ENCODE assay signal across 30 cellular contexts in genomic region chr5:92810036-92810435, GRCh38.
"Had no signal": no experiment of that assay in that cellular context is flagged by ENCODE, and none has a peak within 500 bp of the region (broad histone marks: within the 10 kb centered on the region; RNA-seq: fewer than 3 reads in every experiment).

No MANE protein-coding gene starts in this region.

- H3K36me3 ChIP-seq: brain microvascular endothelial cell, esophagus muscularis mucosa, gastroesophageal sphincter, heart right ventricle, WERI-Rb-1 had no signal

- H3K4me2 ChIP-seq: hepatocyte had no signal

- H3K27ac ChIP-seq: brain microvascular endothelial cell, esophagus muscularis mucosa, gastroesophageal sphincter, heart right ventricle, hepatocyte, WERI-Rb-1 had no signal

- H3K27ac Mint-ChIP-seq: activated B cell treated with CpG ODN at 0.5 μM for 24 hours; activated CD8-positive, alpha-beta T cell treated with anti-CD3 and anti-CD28 coated beads for 36 hours; activated naive CD8-positive, alpha-beta T cell; activated T-helper 17 cell treated with anti-CD3 and anti-CD28 coated beads, Interleukin-2, amount 50 U/mL, for 72 hours; effector memory CD8-positive, alpha-beta T cell; T-helper 2 cell treated with Interferon-gamma antibody and Interleukin-4, amounts not matched to agents 5 μg/mL and 100 μg/mL, for 36 hours had no signal

- H3K27me3 ChIP-seq: brain microvascular endothelial cell, esophagus muscularis mucosa, gastroesophageal sphincter, heart right ventricle, hepatocyte had no signal

- H3K36me3 Mint-ChIP-seq: activated naive CD8-positive, alpha-beta T cell had no signal

- H3K27me3 Mint-ChIP-seq: activated B cell treated with CpG ODN at 0.5 μM for 24 hours; activated CD8-positive, alpha-beta T cell treated with anti-CD3 and anti-CD28 coated beads for 36 hours; activated naive CD8-positive, alpha-beta T cell; activated T-helper 17 cell treated with anti-CD3 and anti-CD28 coated beads, Interleukin-2, amount 50 U/mL, for 72 hours; central memory CD8-positive, alpha-beta T cell; effector memory CD8-positive, alpha-beta T cell had no signal

- H3K9me3 Mint-ChIP-seq: activated B cell treated with CpG ODN at 0.5 μM for 24 hours; activated T-cell treated with anti-CD3 and anti-CD28 coated beads, Interleukin-2, amount 50 U/mL, for 4 hours; T-helper 2 cell treated with Interferon-gamma antibody and Interleukin-4, amounts not matched to agents 5 μg/mL and 100 μg/mL, for 36 hours had no signal

- H3K4me3 ChIP-seq: esophagus muscularis mucosa, gastroesophageal sphincter, heart right ventricle, hepatocyte had no signal

- H3K79me2 ChIP-seq: hepatocyte had no signal

- H3K4me1 ChIP-seq: esophagus muscularis mucosa, gastroesophageal sphincter, heart right ventricle had no signal

- DNase-seq: activated B cell treated with CpG ODN at 0.5 μM for 24 hours; activated CD4-positive, alpha-beta T cell treated with anti-CD3 and anti-CD28 coated beads for 48 hours; activated CD4-positive, alpha-beta T cell treated with anti-CD3 and anti-CD28 coated beads, Interleukin-2, amount 50 U/mL, for 1 hour; activated CD4-positive, alpha-beta T cell treated with anti-CD3 and anti-CD28 coated beads, Interleukin-2, amount 50 U/mL, for 48 hours; activated CD8-positive, alpha-beta memory T cell treated with anti-CD3 and anti-CD28 coated beads for 24 hours; activated CD8-positive, alpha-beta T cell treated with anti-CD3 and anti-CD28 coated beads for 36 hours; activated effector memory CD4-positive, alpha-beta T cell treated with Interleukin-2 at 50 U/mL for 16 hours; activated gamma-delta T cell treated with Interleukin-2 at 50 U/mL for 16 hours; activated naive CD4-positive, alpha-beta T cell treated with anti-CD3 and anti-CD28 coated beads, Interleukin-2, amount 50 U/mL, for 16 hours; activated naive CD4-positive, alpha-beta T cell treated with Interleukin-2 at 50 U/mL for 16 hours; activated T-cell treated with anti-CD3 and anti-CD28 coated beads, Interleukin-2, amount 50 U/mL, for 4 hours; amniotic stem cell; anterior cingulate cortex; brain microvascular endothelial cell; cortex of kidney; dermis blood vessel endothelial cell; effector CD4-positive, alpha-beta T cell; effector memory CD8-positive, alpha-beta T cell; erythroblast; foreskin melanocyte; heart right ventricle; T1000; WERI-Rb-1 had no signal

- H3K4me3 Mint-ChIP-seq: activated B cell treated with CpG ODN at 0.5 μM for 24 hours; activated CD8-positive, alpha-beta T cell treated with anti-CD3 and anti-CD28 coated beads for 36 hours; activated naive CD8-positive, alpha-beta T cell; activated T-cell treated with anti-CD3 and anti-CD28 coated beads, Interleukin-2, amount 50 U/mL, for 4 hours; activated T-helper 17 cell treated with anti-CD3 and anti-CD28 coated beads, Interleukin-2, amount 50 U/mL, for 72 hours; central memory CD8-positive, alpha-beta T cell; effector memory CD8-positive, alpha-beta T cell; T-helper 2 cell treated with Interferon-gamma antibody and Interleukin-4, amounts not matched to agents 5 μg/mL and 100 μg/mL, for 36 hours had no signal

- H3K4me1 Mint-ChIP-seq: activated B cell treated with CpG ODN at 0.5 μM for 24 hours; activated T-helper 17 cell treated with anti-CD3 and anti-CD28 coated beads, Interleukin-2, amount 50 U/mL, for 72 hours; central memory CD8-positive, alpha-beta T cell had no signal

- H2AFZ ChIP-seq: hepatocyte had no signal

- H3K9me3 ChIP-seq: esophagus muscularis mucosa, gastroesophageal sphincter, heart right ventricle had no signal
